13 cellular contexts compared by ENCODE assay signal in genomic region chr9:89446440-89447310, GRCh38. TPM values are rescaled to one million over a fixed set of nuclear protein-coding genes. Genes with fewer than 3 reads are reported as not detected.
DNase-seq lines count a peak whose midpoint lies in the region; ATAC-seq, FAIRE-seq and TF ChIP-seq lines count a peak whose summit lies in the region.
"Had no signal": no experiment of that assay in that cellular context is flagged by ENCODE, and none has a peak within 500 bp of the region (broad histone marks: within the 10 kb centered on the region; RNA-seq: fewer than 3 reads in every experiment).

No MANE protein-coding gene starts in this region.

- H3K4me3 Mint-ChIP-seq in activated naive CD4-positive, alpha-beta T cell treated with anti-CD3 and anti-CD28 coated beads, Interleukin-2, amount 50 U/mL, for 24 hours, result peak overlapping the region; percentile 50
- H3K4me3 Mint-ChIP-seq in activated CD8-positive, alpha-beta T cell treated with anti-CD3 and anti-CD28 coated beads, Interleukin-2, amount 10 ng/mL, durations not matched to agents 7 days and 5 days, result no peak overlapping the region
- H3K4me3 Mint-ChIP-seq in type B pancreatic cell, result no peak overlapping the region

- intact Hi-C loops in kidney (cut with DNase I), result no loop called here

- TF ChIP-seq CTCF in kidney (IDR thresholded peaks at IDR 0.05; ENCODE audit: borderline replicate concordance, extremely low read depth, insufficient read depth) (no peak), type B pancreatic cell (conservative IDR thresholded peaks at IDR 0.05) (no peak)

- no peaks in the 10 kb centered on the region for H3K27me3 Mint-ChIP-seq in activated naive CD4-positive, alpha-beta T cell treated with anti-CD3 and anti-CD28 coated beads, Interleukin-2, amount 50 U/mL, for 24 hours
- H3K27me3 Mint-ChIP-seq in activated CD8-positive, alpha-beta T cell treated with anti-CD3 and anti-CD28 coated beads, Interleukin-2, amount 10 ng/mL, durations not matched to agents 7 days and 5 days (ENCODE audit: low read depth), result no peaks in the 10 kb centered on the region
- H3K27me3 Mint-ChIP-seq in type B pancreatic cell, result no peaks in the 10 kb centered on the region

- peaks cover 7 to 18% of the 10 kb centered on the region in 2 donors for H3K4me1 ChIP-seq in kidney (ENCODE audit: control insufficient read depth in 1 of 2, insufficient read depth in 1 of 2, low read depth in 1 of 2, low read length in 2 of 2)
- H3K4me1 ChIP-seq: ascending aorta had no signal

- no peak overlapping the region for H3K27ac ChIP-seq in kidney (ENCODE audit: low read depth in 2 of 2, low read length in 2 of 2)
- H3K27ac ChIP-seq: ascending aorta had no signal

- H3K4me1 Mint-ChIP-seq in activated naive CD4-positive, alpha-beta T cell treated with anti-CD3 and anti-CD28 coated beads, Interleukin-2, amount 50 U/mL, for 24 hours, result peaks cover 94% of the 10 kb centered on the region
- peaks cover 97% of the 10 kb centered on the region for H3K4me1 Mint-ChIP-seq in activated CD8-positive, alpha-beta T cell treated with anti-CD3 and anti-CD28 coated beads, Interleukin-2, amount 10 ng/mL, durations not matched to agents 7 days and 5 days (ENCODE audit: low read depth)
- peaks cover 31% of the 10 kb centered on the region for H3K4me1 Mint-ChIP-seq in type B pancreatic cell (ENCODE audit: unreplicated experiment)

- FAIRE-seq in kidney (lab: Jason Lieb, UNC), result no peak

- no peak for DNase-seq in activated naive CD4-positive, alpha-beta T cell treated with Interleukin-2 at 50 U/mL for 16 hours
- DNase-seq in activated CD8-positive, alpha-beta T cell treated with anti-CD3 and anti-CD28 coated beads, Interleukin-2, amount 10 ng/mL, durations not matched to agents 7 days and 5 days, result no peak
- DNase-seq in kidney (peak; percentile 47), type B pancreatic cell (ENCODE audit: extremely low spot score, unreplicated experiment) (no peak), NOMO-1 treated with DMSO at 0.1 percent for 48 hours (lab: John Stamatoyannopoulos, UW; ENCODE audit: unreplicated experiment) (no peak), AG08395 (ENCODE audit: low spot score) (no peak)
- DNase-seq: DMS153, NCI-H2081, NCI-H774 had no signal

- CTCF ChIA-PET in activated CD8-positive, alpha-beta T cell treated with anti-CD3 and anti-CD28 coated beads, Interleukin-2, amount 10 ng/mL, durations not matched to agents 7 days and 5 days (lab: Charles Lee), result interaction anchor here (2.9 to 5.3 kb wide), 2 partner anchors 102 kb away, joined by 13 to 31 read pairs; no protein-coding TSS in a partner anchor

- no peak overlapping the region for H3K4me3 ChIP-seq in kidney (ENCODE audit: low read length in 2 of 2)
- H3K4me3 ChIP-seq: ascending aorta, skin epidermis had no signal

- no peaks in the 10 kb centered on the region for H3K9me3 ChIP-seq in kidney (ENCODE audit: control insufficient read depth in 1 of 2, low read length in 2 of 2)
- H3K9me3 ChIP-seq: ascending aorta had no signal

- H3K36me3 ChIP-seq in kidney (ENCODE audit: control insufficient read depth in 1 of 2, insufficient read depth in 2 of 2, low read length in 2 of 2), result no peaks in the 10 kb centered on the region
- H3K36me3 ChIP-seq: ascending aorta had no signal

- ATAC-seq in activated CD8-positive, alpha-beta T cell treated with anti-CD3 and anti-CD28 coated beads, Interleukin-2, amount 10 ng/mL, durations not matched to agents 7 days and 5 days, result no peak
- no peak for ATAC-seq in GM19395 (IDR thresholded peaks at IDR 0.05; ENCODE audit: unreplicated experiment)

- peaks cover 28% of the 10 kb centered on the region for H3K36me3 Mint-ChIP-seq in activated naive CD4-positive, alpha-beta T cell treated with anti-CD3 and anti-CD28 coated beads, Interleukin-2, amount 50 U/mL, for 24 hours
- peaks cover 81% of the 10 kb centered on the region for H3K36me3 Mint-ChIP-seq in activated CD8-positive, alpha-beta T cell treated with anti-CD3 and anti-CD28 coated beads, Interleukin-2, amount 10 ng/mL, durations not matched to agents 7 days and 5 days (ENCODE audit: low read depth)
- no peaks in the 10 kb centered on the region for H3K36me3 Mint-ChIP-seq in type B pancreatic cell

- no peak overlapping the region for H3K9ac ChIP-seq in kidney (ENCODE audit: low read length in 2 of 2)

- no peaks in the 10 kb centered on the region for H3K9me3 Mint-ChIP-seq in activated naive CD4-positive, alpha-beta T cell treated with anti-CD3 and anti-CD28 coated beads, Interleukin-2, amount 50 U/mL, for 24 hours
- H3K9me3 Mint-ChIP-seq in activated CD8-positive, alpha-beta T cell treated with anti-CD3 and anti-CD28 coated beads, Interleukin-2, amount 10 ng/mL, durations not matched to agents 7 days and 5 days (ENCODE audit: insufficient read depth), result no peaks in the 10 kb centered on the region
- no peaks in the 10 kb centered on the region for H3K9me3 Mint-ChIP-seq in type B pancreatic cell

- POLR2A ChIA-PET in activated CD8-positive, alpha-beta T cell treated with anti-CD3 and anti-CD28 coated beads, Interleukin-2, amount 10 ng/mL, durations not matched to agents 7 days and 5 days (lab: Charles Lee), result no interaction called here

- H3K27ac Mint-ChIP-seq in activated naive CD4-positive, alpha-beta T cell treated with anti-CD3 and anti-CD28 coated beads, Interleukin-2, amount 50 U/mL, for 24 hours, result peak overlapping the region; percentile 95
- peak overlapping the region; percentile 91 for H3K27ac Mint-ChIP-seq in activated CD8-positive, alpha-beta T cell treated with anti-CD3 and anti-CD28 coated beads, Interleukin-2, amount 10 ng/mL, durations not matched to agents 7 days and 5 days
- peak overlapping the region; percentile 23 for H3K27ac Mint-ChIP-seq in type B pancreatic cell

RNA-seq across cellular contexts. Expression of gene SEMA4D, which starts 51.2 kb away (rescaled TPM):
- 100 to 1,000 TPM; 314 to 321 TPM for total RNA-seq in activated CD8-positive, alpha-beta T cell treated with anti-CD3 and anti-CD28 coated beads, Interleukin-2, amount 10 ng/mL, durations not matched to agents 7 days and 5 days
- total RNA-seq in kidney (147 TPM), type B pancreatic cell (ENCODE audit: low replicate concordance) (32.3 and 43.6 TPM in 2 replicates)
- polyA plus RNA-seq in kidney (ENCODE audit: insufficient read depth, low read depth, low replicate concordance), result 18.9 TPM

Comparison
In these comparisons a context has a peak if more than half of its experiments do, and no peak if none do; other contexts are left out.
1. H3K27ac Mint-ChIP-seq: peak in every context shown above with its lines; median percentile 95 in activated naive CD4-positive, alpha-beta T cell treated with anti-CD3 and anti-CD28 coated beads, Interleukin-2, amount 50 U/mL, for 24 hours; 91 in activated CD8-positive, alpha-beta T cell treated with anti-CD3 and anti-CD28 coated beads, Interleukin-2, amount 10 ng/mL, durations not matched to agents 7 days and 5 days; 23 in type B pancreatic cell.